ENCODE assay signal across 21 cellular contexts in genomic region chr2:106642679-106643078, GRCh38.
DNase-seq lines count a peak whose midpoint lies in the region; TF ChIP-seq lines count a peak whose summit lies in the region.
"Had no signal": no experiment of that assay in that cellular context is flagged by ENCODE, and none has a peak within 500 bp of the region (broad histone marks: within the 10 kb centered on the region; RNA-seq: fewer than 3 reads in every experiment).

No MANE protein-coding gene starts in this region.

- H3K9me2 ChIP-seq in hepatocyte (replicated peaks; ENCODE audit: insufficient read depth) = no peaks in the 10 kb centered on the region

- TF ChIP-seq CTCF in hepatocyte (IDR thresholded peaks at IDR 0.05; ENCODE audit: poor library complexity) = no peak
- no peak for TF ChIP-seq CTCF in prostate gland (IDR thresholded peaks at IDR 0.05)
- TF ChIP-seq CTCF in vagina (IDR thresholded peaks at IDR 0.05) = no peak

- H3K36me3 ChIP-seq in hepatocyte (replicated peaks; ENCODE audit: insufficient read depth, low read depth) = no peaks in the 10 kb centered on the region
- no peaks in the 10 kb centered on the region for H3K36me3 ChIP-seq in prostate gland
- no peaks in the 10 kb centered on the region for H3K36me3 ChIP-seq in vagina
- H3K36me3 ChIP-seq: uterus had no signal

- H3K27ac ChIP-seq in hepatocyte = peak overlapping the region; percentile 13
- H3K27ac ChIP-seq in prostate gland = peak overlapping the region; percentile 27 to 50
- no peak overlapping the region for H3K27ac ChIP-seq in vagina
- H3K27ac ChIP-seq: 22Rv1, psoas muscle, uterus had no signal

- H3K79me2 ChIP-seq in hepatocyte = no peaks in the 10 kb centered on the region

- H3K4me1 ChIP-seq in hepatocyte (ENCODE audit: insufficient read depth) (peaks cover 12% of the 10 kb centered on the region), prostate gland (replicated peaks) (no peaks in the 10 kb centered on the region), vagina (peaks cover 11% of the 10 kb centered on the region)
- H3K4me1 ChIP-seq: psoas muscle, uterus had no signal

- no peak overlapping the region for H3K4me2 ChIP-seq in hepatocyte
- H3K4me2 ChIP-seq: GM23338 had no signal

- TF ChIP-seq POLR2A in prostate gland (IDR thresholded peaks at IDR 0.05) (no peak), vagina (IDR thresholded peaks at IDR 0.05) (no peak)

- DNase-seq in NCI-H1417 (lab: John Stamatoyannopoulos, UW) (peak in 2 of 3 experiments; percentile 3 to 23), NCI-H1417 treated with DMSO at 0.1 percent for 48 hours (lab: John Stamatoyannopoulos, UW) (no peak), SHP77 (lab: John Stamatoyannopoulos, UW) (peak; percentile 18 to 31), hepatocyte (ENCODE audit: low spot score) (no peak), prostate gland (ENCODE audit: low spot score) (peak; percentile 53), vagina (ENCODE audit: extremely low spot score in 2 of 2) (no peak), H4 (ENCODE audit: low spot score) (no peak), T-helper 9 cell (no peak)
- DNase-seq: activated CD4-positive, alpha-beta T cell treated with anti-CD3 and anti-CD28 coated beads for 4 hours; activated effector memory CD4-positive, alpha-beta T cell treated with anti-CD3 and anti-CD28 coated beads, Interleukin-2, amount 50 U/mL, for 16 hours; activated naive CD8-positive, alpha-beta T cell treated with anti-CD3 and anti-CD28 coated beads for 36 hours; activated T-cell treated with anti-CD3 and anti-CD28 coated beads for 4 hours; HFFc6; Kasumi-1; kidney; NCI-H1694 treated with DMSO at 0.1 percent for 48 hours; psoas muscle; stimulated activated naive CD8-positive, alpha-beta T cell treated with anti-CD3 and anti-CD28 coated beads, Interleukin-15, amount 100 ng/mL, for 72 hours; uterus had no signal

- H3K4me3 ChIP-seq in hepatocyte = peak overlapping the region; percentile 5
- H3K4me3 ChIP-seq in prostate gland = no peak overlapping the region
- H3K4me3 ChIP-seq in vagina = no peak overlapping the region
- H3K4me3 ChIP-seq: GM23338, psoas muscle, uterus had no signal

- intact Hi-C loops in prostate gland (cut with DNase I) (no loop called here), vagina (cut with DNase I) (no loop called here)

- no peak overlapping the region for H2AFZ ChIP-seq in hepatocyte

- H3K27me3 ChIP-seq in hepatocyte (no peaks in the 10 kb centered on the region), prostate gland (replicated peaks; ENCODE audit: insufficient read depth) (no peaks in the 10 kb centered on the region), vagina (no peaks in the 10 kb centered on the region)
- H3K27me3 ChIP-seq: uterus had no signal

- H4K20me1 ChIP-seq in hepatocyte (ENCODE audit: insufficient read depth, poor library complexity, severe bottlenecking) = no peaks in the 10 kb centered on the region

- H3K9me3 ChIP-seq in hepatocyte (ENCODE audit: low read depth) (no peaks in the 10 kb centered on the region), prostate gland (no peaks in the 10 kb centered on the region), vagina (no peaks in the 10 kb centered on the region)
- H3K9me3 ChIP-seq: psoas muscle, uterus had no signal

Comparison
In these comparisons a context has a peak if more than half of its experiments do, and no peak if none do; other contexts are left out.
1. DNase-seq: peak in NCI-H1417 (2 of 3), SHP77 (2 of 2) and prostate gland (single experiment); none in NCI-H1417 treated with DMSO at 0.1 percent for 48 hours (single experiment), hepatocyte (single experiment), vagina (0 of 2), H4 (single experiment) and T-helper 9 cell (single experiment).